In genomic region chr9:8856686-8857329, GRCh38 we compare ENCODE assay signal across 9 cellular contexts.
DNase-seq lines count a peak whose midpoint lies in the region; ATAC-seq and TF ChIP-seq lines count a peak whose summit lies in the region.
"Had no signal": no experiment of that assay in that cellular context is flagged by ENCODE, and none has a peak within 500 bp of the region (broad histone marks: within the 10 kb centered on the region; RNA-seq: fewer than 3 reads in every experiment).

No MANE protein-coding gene starts in this region.

- ATAC-seq in HG03135 (IDR thresholded peaks at IDR 0.05; ENCODE audit: unreplicated experiment): no peak
- ATAC-seq: Panc1 had no signal

- H3K4me3 ChIP-seq in adipocyte (ENCODE audit: low read length) (peak overlapping the region; percentile 99), kidney epithelial cell (ENCODE audit: low read depth, low read length) (peak overlapping the region; percentile 87)

- H3K4me1 ChIP-seq in adipocyte (ENCODE audit: control insufficient read depth, insufficient read depth, low read length): peaks cover 16% of the 10 kb centered on the region

- DNase-seq in SKM-1 treated with dmso at 0.1 percent for 144 hours (lab: John Stamatoyannopoulos, UW; ENCODE audit: unreplicated experiment): peak; percentile 20
- no peak for DNase-seq in SKM-1 (lab: John Stamatoyannopoulos, UW; ENCODE audit: unreplicated experiment)
- DNase-seq in adipocyte (ENCODE audit: low read depth): peak; percentile 3
- DNase-seq in kidney epithelial cell (ENCODE audit: low read depth): no peak
- no peak for DNase-seq in LoVo (ENCODE audit: low spot score)
- DNase-seq in SIG-M5 (lab: John Stamatoyannopoulos, UW): no peak

- TF ChIP-seq CTCF in kidney epithelial cell (IDR thresholded peaks at IDR 0.05; ENCODE audit: insufficient read depth, low read length, poor library complexity, severe bottlenecking): peak; percentile 14

- H3K27ac ChIP-seq in temporal lobe (ENCODE audit: low read depth, low read length): peak overlapping the region; percentile 90

- H3K27me3 ChIP-seq in adipocyte (replicated peaks; ENCODE audit: control insufficient read depth, insufficient read depth, low read length) (peaks cover 8% of the 10 kb centered on the region), kidney epithelial cell (ENCODE audit: control insufficient read depth, insufficient read depth, low read length) (peaks cover 6% of the 10 kb centered on the region)

- H3K9me3 ChIP-seq in adipocyte (ENCODE audit: control insufficient read depth, low read length): no peaks in the 10 kb centered on the region

- peak overlapping the region; percentile 90 for H3K9ac ChIP-seq in adipocyte (ENCODE audit: low read length)

- H3K36me3 ChIP-seq in adipocyte (ENCODE audit: control insufficient read depth, insufficient read depth, low read length, severe bottlenecking) (no peaks in the 10 kb centered on the region), kidney epithelial cell (ENCODE audit: control insufficient read depth, insufficient read depth, low read length) (no peaks in the 10 kb centered on the region)

Comparison
In these comparisons a context has a peak if more than half of its experiments do, and no peak if none do; other contexts are left out.
1. DNase-seq: peak in SKM-1 treated with dmso at 0.1 percent for 144 hours (single experiment) and adipocyte (single experiment); none in SKM-1 (single experiment), kidney epithelial cell (single experiment), LoVo (single experiment) and SIG-M5 (single experiment).